8 cellular contexts compared by ENCODE assay signal in genomic region chrX:110418220-110418856, GRCh38. TPM values are rescaled to one million over a fixed set of nuclear protein-coding genes. Genes with fewer than 3 reads are reported as not detected.
DNase-seq lines count a peak whose midpoint lies in the region; ATAC-seq and TF ChIP-seq lines count a peak whose summit lies in the region.

No MANE protein-coding gene starts in this region.

- peaks cover 64% of the 10 kb centered on the region for H3K4me1 Mint-ChIP-seq in nephron progenitor cell

- H3K36me3 Mint-ChIP-seq in nephron progenitor cell (ENCODE audit: low read depth): no peaks in the 10 kb centered on the region

- H3K27me3 ChIP-seq in GM06990 (replicated peaks; ENCODE audit: control insufficient read depth, insufficient read depth, low read length): no peaks in the 10 kb centered on the region

- TF ChIP-seq CTCF in GM06990 (IDR thresholded peaks at IDR 0.05; ENCODE audit: insufficient read depth, low read length, poor library complexity, severe bottlenecking) (peak; percentile 34), nephron progenitor cell (IDR thresholded peaks at IDR 0.05) (peak; percentile 55)

- H3K4me3 Mint-ChIP-seq in nephron progenitor cell: no peak overlapping the region

- ATAC-seq in GM18867 (IDR thresholded peaks at IDR 0.05; ENCODE audit: unreplicated experiment) (no peak), GM19328 (IDR thresholded peaks at IDR 0.05; ENCODE audit: unreplicated experiment) (no peak), GM21367 (IDR thresholded peaks at IDR 0.05; ENCODE audit: unreplicated experiment) (no peak)

- no peaks in the 10 kb centered on the region for H3K36me3 ChIP-seq in GM06990 (ENCODE audit: control insufficient read depth, insufficient read depth, low read length)

- no peaks in the 10 kb centered on the region for H3K9me3 Mint-ChIP-seq in nephron progenitor cell

- DNase-seq in GM06990 (ENCODE audit: extremely low read depth, insufficient read length) (no peak), NCI-H2107 treated with DMSO at 0.1 percent for 48 hours (lab: John Stamatoyannopoulos, UW; ENCODE audit: unreplicated experiment) (peak; percentile 44), dermis blood vessel endothelial cell (peak; percentile 43), nephron progenitor cell (peak; percentile 49), COR-L47 (lab: John Stamatoyannopoulos, UW) (no peak)

- peak overlapping the region; percentile 49 for H3K27ac Mint-ChIP-seq in nephron progenitor cell

- no peak overlapping the region for H3K4me3 ChIP-seq in GM06990 (replicated peaks; ENCODE audit: low read depth, low read length)

- peaks cover 5% of the 10 kb centered on the region for H3K27me3 Mint-ChIP-seq in nephron progenitor cell (ENCODE audit: low read depth, poor library complexity)

RNA-seq across cellular contexts. Expression of gene RTL9, which starts 59.7 kb away (rescaled TPM):
- not detected in 2 replicates for total RNA-seq in dermis blood vessel endothelial cell

Comparison
In these comparisons a context has a peak if more than half of its experiments do, and no peak if none do; other contexts are left out.
1. DNase-seq: peak in NCI-H2107 treated with DMSO at 0.1 percent for 48 hours (single experiment), dermis blood vessel endothelial cell (single experiment) and nephron progenitor cell (single experiment); none in GM06990 (single experiment) and COR-L47 (single experiment).